9 cellular contexts compared by ENCODE assay signal in genomic region chrX:66030505-66031317, GRCh38. TPM values are rescaled to one million over a fixed set of nuclear protein-coding genes. Genes with fewer than 3 reads are reported as not detected.
A peak's percentile ranks its signal among the peaks of the same experiment; 100 is the strongest.
DNase-seq lines count a peak whose midpoint lies in the region; ATAC-seq, FAIRE-seq and TF ChIP-seq lines count a peak whose summit lies in the region.
"Had no signal": no experiment of that assay in that cellular context is flagged by ENCODE, and none has a peak within 500 bp of the region (broad histone marks: within the 10 kb centered on the region; RNA-seq: fewer than 3 reads in every experiment).

No MANE protein-coding gene starts in this region.

- H3K4me1 ChIP-seq in Karpas-422 (ENCODE audit: low read length) (no peaks in the 10 kb centered on the region), GM12878 (ENCODE audit: control insufficient read depth, insufficient read depth, low read length) (no peaks in the 10 kb centered on the region), mesendoderm (ENCODE audit: control insufficient read depth, low read depth, low read length) (no peaks in the 10 kb centered on the region), gastrocnemius medialis (no peaks in the 10 kb centered on the region)

- H3K79me2 ChIP-seq in Karpas-422 (ENCODE audit: low read length) (no peaks in the 10 kb centered on the region), GM12878 (ENCODE audit: control insufficient read depth, insufficient read depth, low read length) (no peaks in the 10 kb centered on the region), mesendoderm (ENCODE audit: control insufficient read depth, insufficient read depth, low read length) (no peaks in the 10 kb centered on the region)

- CTCF ChIA-PET in Calu3 (lab: Charles Lee) (no interaction called here), GM12878 (lab: Yijun Ruan, JAX) (interaction anchor here (0.6 to 2.7 kb wide), 27 partner anchors 8 to 700 kb away, joined by 3 to 47 read pairs (median 4); partner anchors contain the start of gene VSIG4)

- H3K4me3 Mint-ChIP-seq in Calu3 (ENCODE audit: low read depth, unreplicated experiment): no peak overlapping the region

- H3K27ac ChIP-seq in Karpas-422 (ENCODE audit: low read length) (no peak overlapping the region), GM12878 (ENCODE audit: control insufficient read depth, insufficient read depth) (no peak overlapping the region), mesendoderm (ENCODE audit: low read depth, low read length) (no peak overlapping the region), gastrocnemius medialis (no peak overlapping the region)

- H4K20me1 ChIP-seq in Karpas-422 (ENCODE audit: insufficient read depth, low read depth, low read length) (no peaks in the 10 kb centered on the region), GM12878 (ENCODE audit: control insufficient read depth, insufficient read depth) (no peaks in the 10 kb centered on the region)

- no peak overlapping the region for H4K5ac ChIP-seq in mesendoderm (ENCODE audit: low read length)

- no peak overlapping the region for H2BK5ac ChIP-seq in mesendoderm (ENCODE audit: low read length)

- H3K4me3 ChIP-seq in Karpas-422 (ENCODE audit: low read length): no peak overlapping the region
- H3K4me3 ChIP-seq in GM12878: no peak overlapping the region
- H3K4me3 ChIP-seq in mesendoderm (ENCODE audit: low read length): no peak overlapping the region
- no peak overlapping the region for H3K4me3 ChIP-seq in gastrocnemius medialis

- H3K4ac ChIP-seq in mesendoderm (ENCODE audit: low read depth, low read length): no peak overlapping the region

- TF ChIP-seq EP300 in GM12878 (IDR thresholded peaks at IDR 0.05; ENCODE audit: borderline replicate concordance in 1 of 2, control insufficient read depth in 1 of 2, low read depth in 2 of 2, low read length in 2 of 2): no peak

- DNase-seq in Calu3: no peak
- DNase-seq in Karpas-422: peak; percentile 64
- no peak for DNase-seq in GM12878 (ENCODE audit: low read depth, low spot score)
- peak; percentile 58 for DNase-seq in mesendoderm
- DNase-seq in cerebellar cortex (ENCODE audit: low spot score): no peak
- no peak for DNase-seq in T-helper 9 cell
- DNase-seq in gastrocnemius medialis: no peak

- no TSS peak for BruUV-seq in Calu3 (replicated peaks; lab: Mats Ljungman, UMichigan)
- BruUV-seq in GM12878 (replicated peaks; lab: Mats Ljungman, UMichigan): no TSS peak

- no peaks in the 10 kb centered on the region for H3K9me2 ChIP-seq in Karpas-422 (replicated peaks; ENCODE audit: insufficient read depth, low read length)

- no peaks in the 10 kb centered on the region for H3K27me3 ChIP-seq in Karpas-422 (ENCODE audit: low read length)
- no peaks in the 10 kb centered on the region for H3K27me3 ChIP-seq in GM12878 (replicated peaks in 1 of 2; ENCODE audit: control insufficient read depth in 2 of 2, insufficient read depth in 2 of 2, low read length in 1 of 2)
- H3K27me3 ChIP-seq in mesendoderm (ENCODE audit: insufficient read depth, low read length, poor library complexity): no peaks in the 10 kb centered on the region
- H3K27me3 ChIP-seq in gastrocnemius medialis: no peaks in the 10 kb centered on the region

- H3K9me3 Mint-ChIP-seq in Calu3 (ENCODE audit: low read depth, unreplicated experiment): no peaks in the 10 kb centered on the region

- no peak overlapping the region for H3K56ac ChIP-seq in mesendoderm (ENCODE audit: low read length)

- TF ChIP-seq RAD21 in GM12878 (IDR thresholded peaks at IDR 0.05; ENCODE audit: insufficient read depth, low read depth, low read length): peak; percentile 74

- H3K9me3 ChIP-seq in Karpas-422 (ENCODE audit: low read length) (no peaks in the 10 kb centered on the region), GM12878 (replicated peaks; ENCODE audit: control insufficient read depth, insufficient read depth, low read length) (no peaks in the 10 kb centered on the region), gastrocnemius medialis (no peaks in the 10 kb centered on the region)

- H4K8ac ChIP-seq in mesendoderm (ENCODE audit: low read depth, low read length): no peak overlapping the region

- in situ Hi-C loops in GM12878 (cut with MboI): no loop called here
- in situ Hi-C loops in gastrocnemius medialis (cut with MboI; ENCODE audit: low sequenced_read_pairs in 4 of 4): no loop called here

- H3K23ac ChIP-seq in mesendoderm (ENCODE audit: low read length): no peak overlapping the region

- H3K18ac ChIP-seq in mesendoderm (ENCODE audit: low read length): no peak overlapping the region

- H2AFZ ChIP-seq in Karpas-422 (ENCODE audit: low read length): no peak overlapping the region
- no peak overlapping the region; the same call in 1 of the 2 replicates for H2AFZ ChIP-seq in GM12878 (ENCODE audit: control insufficient read depth, low read depth, low read length)

- TF ChIP-seq CTCF in Calu3 (IDR thresholded peaks at IDR 0.05; ENCODE audit: unreplicated experiment) (peak; percentile 31), GM12878 (IDR thresholded peaks at IDR 0.05 in 2 of 3, conservative IDR thresholded peaks at IDR 0.05 in 1 of 3; ENCODE audit: control insufficient read depth in 2 of 3, extremely low read depth in 1 of 3, insufficient read depth in 1 of 3, low read depth in 3 of 3, low read length in 3 of 3) (peak; percentile 58 to 85 (median 78)), gastrocnemius medialis (IDR thresholded peaks at IDR 0.05 in 4 of 5, conservative IDR thresholded peaks at IDR 0.05 in 1 of 5) (no peak)

- H3K79me1 ChIP-seq in mesendoderm (ENCODE audit: low read length): no peaks in the 10 kb centered on the region

- RAD21 ChIA-PET in GM12878 (lab: Charles Lee; ENCODE audit: unreplicated experiment): interaction anchor here (1.2 to 2.7 kb wide), 7 partner anchors 10 to 173 kb away, joined by 3 to 18 read pairs (median 8); no protein-coding TSS in a partner anchor

- no peak overlapping the region for H2AK5ac ChIP-seq in mesendoderm (ENCODE audit: low read length)

- H3K9ac ChIP-seq in Karpas-422 (ENCODE audit: low read length): no peak overlapping the region
- no peak overlapping the region for H3K9ac ChIP-seq in GM12878 (ENCODE audit: control insufficient read depth, insufficient read depth, low read length)
- H3K9ac ChIP-seq in mesendoderm (ENCODE audit: low read length): no peak overlapping the region

- POLR2A ChIA-PET in GM12878 (lab: Charles Lee): no interaction called here

- peak; percentile 82 for FAIRE-seq in GM12878 (lab: Jason Lieb, UNC)
- FAIRE-seq: islet of Langerhans had no signal

- H3K36me3 Mint-ChIP-seq in Calu3 (ENCODE audit: insufficient read depth, unreplicated experiment): no peaks in the 10 kb centered on the region

- H3K36me3 ChIP-seq in Karpas-422 (ENCODE audit: insufficient read depth, low read length): no peaks in the 10 kb centered on the region
- no peaks in the 10 kb centered on the region for H3K36me3 ChIP-seq in GM12878 (ENCODE audit: control insufficient read depth in 2 of 2, insufficient read depth in 2 of 2, low read length in 1 of 2)
- H3K36me3 ChIP-seq in mesendoderm (ENCODE audit: control insufficient read depth, insufficient read depth, low read length): no peaks in the 10 kb centered on the region
- H3K36me3 ChIP-seq in gastrocnemius medialis: no peaks in the 10 kb centered on the region

- no peak overlapping the region for H2BK15ac ChIP-seq in mesendoderm (replicated peaks; ENCODE audit: low read depth)

- TF ChIP-seq POLR2A in GM12878 (IDR thresholded peaks at IDR 0.05; ENCODE audit: low read depth, low read length) (no peak), gastrocnemius medialis (IDR thresholded peaks at IDR 0.05) (no peak)

- H3K4me2 ChIP-seq in Karpas-422 (ENCODE audit: low read depth, low read length, poor library complexity, severe bottlenecking) (no peak overlapping the region), GM12878 (ENCODE audit: control insufficient read depth, insufficient read depth) (no peak overlapping the region), mesendoderm (ENCODE audit: low read length) (no peak overlapping the region)

- ATAC-seq in GM18907 (IDR thresholded peaks at IDR 0.05; ENCODE audit: unreplicated experiment): peak; percentile 71
- ATAC-seq in GM12878: peak; percentile 97
- no peak for ATAC-seq in gastrocnemius medialis

- WGBS in GM12878 (ENCODE audit: insufficient coverage, insufficient replicate concordance, low lambda C conversion rate, missing lambda C conversion rate): 19% methylated on average over 7 of the region's 7 CpGs
- no CpG with 5 or more reads among the region's 7 CpGs for WGBS in mesendoderm (ENCODE audit: extremely low coverage, insufficient coverage, low lambda C conversion rate)

- SMC1A ChIA-PET in GM12878 (lab: Charles Lee; ENCODE audit: uncharacterized antibody, unreplicated experiment): interaction anchor here (0.6 to 3.1 kb wide), 12 partner anchors 10 to 382 kb away, joined by 3 to 16 read pairs (median 3); no protein-coding TSS in a partner anchor

- H3K4me1 Mint-ChIP-seq in Calu3 (ENCODE audit: low read depth, unreplicated experiment): no peaks in the 10 kb centered on the region

- H2BK120ac ChIP-seq in mesendoderm (ENCODE audit: low read depth, low read length): no peak overlapping the region

- intact Hi-C loops in Calu3 (cut with micrococcal nuclease; ENCODE audit: unreplicated experiment): no loop called here
- intact Hi-C loops in GM12878 (cut with micrococcal nuclease; ENCODE audit: unreplicated experiment): loop anchor here (2.0 to 5.0 kb wide), 2 partner anchors 82 to 170 kb away; no protein-coding TSS in a partner anchor
- intact Hi-C loops in gastrocnemius medialis (cut with DNase I; ENCODE audit: low total_unique reads): no loop called here

- no peak overlapping the region for H3K27ac Mint-ChIP-seq in Calu3 (ENCODE audit: unreplicated experiment)

- peaks cover 5% of the 10 kb centered on the region for H3K27me3 Mint-ChIP-seq in Calu3 (ENCODE audit: unreplicated experiment)

RNA-seq across cellular contexts. Expression of gene VSIG4, which starts 9.2 kb away (rescaled TPM):
- not detected in 2 replicates for total RNA-seq in Calu3 (2022)
- total RNA-seq in Karpas-422 (2014; rRNA removed; shearing (Covaris generic); ENCODE audit: low replicate concordance): not detected in 2 replicates
- not detected in 2 replicates for total RNA-seq in GM12878 (2013; cell fraction: nucleolus; rRNA removed)
- total RNA-seq in GM12878 (2014; rRNA removed): not detected in 2 replicates
- total RNA-seq in GM12878 (2014; rRNA removed; fragmentation: Illumina TruSeq; extraction: Trizol): not detected in 2 replicates
- total RNA-seq in GM12878 (2021): 0.13 and 0.36 TPM in 2 replicates
- not detected for polyA plus RNA-seq in GM12878 (2011; ENCODE audit: low read depth)
- 0.05 TPM in 1 of 2 replicates, not detected in the other for polyA plus RNA-seq in GM12878 (2011; rRNA removed)
- 0.05 and 0.06 TPM in 2 replicates for polyA plus RNA-seq in GM12878 (2011; cell fraction: cytosol; rRNA removed)
- 0.10 TPM in 1 of 2 replicates, not detected in the other for polyA plus RNA-seq in GM12878 (2011; cell fraction: nucleus; rRNA removed)
- polyA plus RNA-seq in GM12878 (2012): not detected in 2 replicates
- polyA plus RNA-seq in GM12878 (2014; fragmentation: Illumina TruSeq; extraction: Trizol): not detected in 2 replicates
- not detected for polyA plus RNA-seq in GM12878 (2014; fragmentation: Nextera tagmentation; extraction: Ambion mirVana)
- polyA plus RNA-seq in GM12878 (2014; rRNA removed): not detected in 2 replicates
- polyA plus RNA-seq in GM12878 (2016; fragmentation: Nextera tagmentation; extraction: Ambion mirVana): not detected
- polyA minus RNA-seq in GM12878 (2011; rRNA and poly(A)+ RNA removed): 0.15 TPM in 1 of 2 replicates, not detected in the other
- not detected in 2 replicates for polyA minus RNA-seq in GM12878 (2011; cell fraction: cytosol; rRNA and poly(A)+ RNA removed)
- polyA minus RNA-seq in GM12878 (2011; cell fraction: nucleus; rRNA and poly(A)+ RNA removed): not detected in 2 replicates
- polyA plus RNA-seq in mesendoderm (2013, experiment 1 of 2): not detected
- not detected for polyA plus RNA-seq in mesendoderm (2013, experiment 2 of 2)
- 10 to 100 TPM; 17.8 to 39.1 (median 28.4) TPM for total RNA-seq in gastrocnemius medialis

Comparison
In these comparisons a context has a peak if more than half of its experiments do, and no peak if none do; other contexts are left out.
1. DNase-seq: peak in Karpas-422 (single experiment) and mesendoderm (single experiment); none in Calu3 (single experiment), GM12878 (single experiment), cerebellar cortex (single experiment), T-helper 9 cell (single experiment) and gastrocnemius medialis (0 of 2).
2. CTCF ChIP-seq: peak in Calu3 (single experiment) and GM12878 (3 of 3); none in gastrocnemius medialis (0 of 5).
3. ATAC-seq: peak in GM18907 (single experiment) and GM12878 (single experiment); none in gastrocnemius medialis (0 of 2).
4. RNA of gene VSIG4, which starts 9.2 kb away (total RNA-seq): 17.8 to 39.1 TPM in gastrocnemius medialis; not detected in Calu3, not detected in Karpas-422 and 0.13 to 0.36 TPM in GM12878; every median in the first group is over 10 times any median in the second.